25 cellular contexts compared by ENCODE assay signal in genomic region chr10:44260286-44260928, GRCh38.
A peak's percentile ranks its signal among the peaks of the same experiment; 100 is the strongest.
DNase-seq lines count a peak whose midpoint lies in the region; ATAC-seq and TF ChIP-seq lines count a peak whose summit lies in the region.
"Had no signal": no experiment of that assay in that cellular context is flagged by ENCODE, and none has a peak within 500 bp of the region (broad histone marks: within the 10 kb centered on the region; RNA-seq: fewer than 3 reads in every experiment).

No MANE protein-coding gene starts in this region.

- H3K4me1 Mint-ChIP-seq in mesothelial cell of epicardium: peaks cover 39% of the 10 kb centered on the region
- no peaks in the 10 kb centered on the region for H3K4me1 Mint-ChIP-seq in natural killer cell
- no peaks in the 10 kb centered on the region for H3K4me1 Mint-ChIP-seq in T-cell
- peaks cover 2% of the 10 kb centered on the region for H3K4me1 Mint-ChIP-seq in activated CD8-positive, alpha-beta memory T cell treated with anti-CD3 and anti-CD28 coated beads, Interleukin-2, amount 10 ng/mL, durations not matched to agents 7 days and 5 days

- H3K36me3 ChIP-seq in GM06990 (ENCODE audit: control insufficient read depth, insufficient read depth, low read length): peaks cover 2% of the 10 kb centered on the region
- H3K36me3 ChIP-seq: brain microvascular endothelial cell, heart left ventricle, neutrophil, SJSA1 had no signal

- POLR2A ChIA-PET in T-cell (lab: Charles Lee): no interaction called here

- H3K9me3 Mint-ChIP-seq in mesothelial cell of epicardium (no peaks in the 10 kb centered on the region), natural killer cell (no peaks in the 10 kb centered on the region), T-cell (no peaks in the 10 kb centered on the region)
- H3K9me3 Mint-ChIP-seq in activated CD8-positive, alpha-beta memory T cell treated with anti-CD3 and anti-CD28 coated beads, Interleukin-2, amount 10 ng/mL, durations not matched to agents 7 days and 5 days (ENCODE audit: low read depth): no peaks in the 10 kb centered on the region

- H3K4me3 ChIP-seq in GM06990 (replicated peaks; ENCODE audit: low read depth, low read length): peak overlapping the region; percentile 51
- H3K4me3 ChIP-seq: A549, heart left ventricle, lung, SJSA1 had no signal

- CTCF ChIA-PET in T-cell (lab: Charles Lee): no interaction called here
- CTCF ChIA-PET in activated CD8-positive, alpha-beta memory T cell treated with anti-CD3 and anti-CD28 coated beads, Interleukin-2, amount 10 ng/mL, durations not matched to agents 7 days and 5 days (lab: Charles Lee): no interaction called here

- no peak overlapping the region for H3K4me3 Mint-ChIP-seq in mesothelial cell of epicardium
- H3K4me3 Mint-ChIP-seq in natural killer cell: no peak overlapping the region
- H3K4me3 Mint-ChIP-seq in T-cell: no peak overlapping the region
- H3K4me3 Mint-ChIP-seq in activated CD8-positive, alpha-beta memory T cell treated with anti-CD3 and anti-CD28 coated beads, Interleukin-2, amount 10 ng/mL, durations not matched to agents 7 days and 5 days: no peak overlapping the region

- peak; percentile 67 for DNase-seq in GM06990 (ENCODE audit: extremely low read depth, insufficient read length)
- DNase-seq in mesothelial cell of epicardium (ENCODE audit: low spot score in 2 of 2, unreplicated experiment in 2 of 2): no peak
- DNase-seq in natural killer cell: no peak
- no peak for DNase-seq in T-cell
- DNase-seq in activated CD8-positive, alpha-beta memory T cell treated with anti-CD3 and anti-CD28 coated beads, Interleukin-2, amount 10 ng/mL, durations not matched to agents 7 days and 5 days: no peak
- DNase-seq: activated T-cell treated with anti-CD3 and anti-CD28 coated beads, Interleukin-2, amount 50 U/mL, for 1 hour; brain microvascular endothelial cell; DMS53; GF-D8; Kasumi-1; kidney glomerular epithelial cell; NCI-H510A treated with DMSO at 0.1 percent for 48 hours; NK-92 treated with Interleukin-12 subunit alpha and Interleukin-12 subunit beta, amount 100 ng/mL, for 24 hours; stimulated activated CD4-positive, alpha-beta T cell treated with anti-CD3 and anti-CD28 coated beads, Interleukin-15, amount 100 ng/mL, for 24 hours; T-helper 2 cell had no signal

- ATAC-seq in GM21717 (IDR thresholded peaks at IDR 0.05; ENCODE audit: unreplicated experiment): peak; percentile 39
- peak; percentile 38 for ATAC-seq in HG03442 (IDR thresholded peaks at IDR 0.05; ENCODE audit: unreplicated experiment)
- no peak for ATAC-seq in natural killer cell
- no peak for ATAC-seq in T-cell (replicated peaks in 1 of 4)
- ATAC-seq in activated CD8-positive, alpha-beta memory T cell treated with anti-CD3 and anti-CD28 coated beads, Interleukin-2, amount 10 ng/mL, durations not matched to agents 7 days and 5 days: no peak
- ATAC-seq in GM21515 (IDR thresholded peaks at IDR 0.05; ENCODE audit: unreplicated experiment): no peak
- ATAC-seq: A549, Panc1 had no signal

- H3K27ac Mint-ChIP-seq in mesothelial cell of epicardium: peak overlapping the region; percentile 28
- no peak overlapping the region for H3K27ac Mint-ChIP-seq in natural killer cell
- H3K27ac Mint-ChIP-seq in T-cell: no peak overlapping the region
- no peak overlapping the region for H3K27ac Mint-ChIP-seq in activated CD8-positive, alpha-beta memory T cell treated with anti-CD3 and anti-CD28 coated beads, Interleukin-2, amount 10 ng/mL, durations not matched to agents 7 days and 5 days
- H3K27ac Mint-ChIP-seq: progenitor cell of endocrine pancreas had no signal

- no peaks in the 10 kb centered on the region for H3K27me3 Mint-ChIP-seq in mesothelial cell of epicardium (ENCODE audit: low read depth)
- peaks cover 0 to 5% of the 10 kb centered on the region in 2 donors for H3K27me3 Mint-ChIP-seq in natural killer cell (ENCODE audit: low read depth in 2 of 2)
- peaks cover 0 to 5% of the 10 kb centered on the region in 2 donors for H3K27me3 Mint-ChIP-seq in T-cell
- H3K27me3 Mint-ChIP-seq in activated CD8-positive, alpha-beta memory T cell treated with anti-CD3 and anti-CD28 coated beads, Interleukin-2, amount 10 ng/mL, durations not matched to agents 7 days and 5 days: no peaks in the 10 kb centered on the region

- intact Hi-C loops in natural killer cell (cut with micrococcal nuclease): no loop called here

- no peak for TF ChIP-seq CTCF in GM06990 (IDR thresholded peaks at IDR 0.05; ENCODE audit: insufficient read depth, low read length, poor library complexity, severe bottlenecking)
- no peak for TF ChIP-seq CTCF in mesothelial cell of epicardium (IDR thresholded peaks at IDR 0.05; ENCODE audit: unreplicated experiment)
- TF ChIP-seq CTCF in natural killer cell (IDR thresholded peaks at IDR 0.05): no peak

- no peaks in the 10 kb centered on the region for H3K27me3 ChIP-seq in GM06990 (replicated peaks; ENCODE audit: control insufficient read depth, insufficient read depth, low read length)
- H3K27me3 ChIP-seq: brain microvascular endothelial cell, heart left ventricle, neutrophil, SJSA1 had no signal

- H3K36me3 Mint-ChIP-seq in mesothelial cell of epicardium (no peaks in the 10 kb centered on the region), natural killer cell (no peaks in the 10 kb centered on the region), T-cell (no peaks in the 10 kb centered on the region)
- H3K36me3 Mint-ChIP-seq in activated CD8-positive, alpha-beta memory T cell treated with anti-CD3 and anti-CD28 coated beads, Interleukin-2, amount 10 ng/mL, durations not matched to agents 7 days and 5 days: no peaks in the 10 kb centered on the region

Comparison
In these comparisons a context has a peak if more than half of its experiments do, and no peak if none do; other contexts are left out.
1. ATAC-seq: peak in GM21717 (single experiment) and HG03442 (single experiment); none in natural killer cell (0 of 3), T-cell (0 of 4), activated CD8-positive, alpha-beta memory T cell treated with anti-CD3 and anti-CD28 coated beads, Interleukin-2, amount 10 ng/mL, durations not matched to agents 7 days and 5 days (single experiment) and GM21515 (single experiment).